In genomic region chr16:66320774-66321173, GRCh38 we compare ENCODE assay signal across 30 cellular contexts. TPM values are rescaled to one million over a fixed set of nuclear protein-coding genes. Genes with fewer than 3 reads are reported as not detected.
"Had no signal": no experiment of that assay in that cellular context is flagged by ENCODE, and none has a peak within 500 bp of the region (broad histone marks: within the 10 kb centered on the region; RNA-seq: fewer than 3 reads in every experiment).

No MANE protein-coding gene starts in this region.

- H3K4me2 ChIP-seq: hepatocyte had no signal

- H3K4me3 ChIP-seq: colonic mucosa, coronary artery, dorsolateral prefrontal cortex, esophagus muscularis mucosa, esophagus squamous epithelium, gastrocnemius medialis, gastroesophageal sphincter, heart left ventricle, heart right ventricle, hepatocyte had no signal

- H2AFZ ChIP-seq: hepatocyte had no signal

- H3K36me3 ChIP-seq: colonic mucosa, esophagus muscularis mucosa, esophagus squamous epithelium, gastrocnemius medialis, gastroesophageal sphincter, heart left ventricle, heart right ventricle had no signal

- H3K9me3 ChIP-seq: colonic mucosa, esophagus muscularis mucosa, esophagus squamous epithelium, gastrocnemius medialis, gastroesophageal sphincter, heart left ventricle, heart right ventricle had no signal

- H3K27me3 ChIP-seq: colonic mucosa, dorsolateral prefrontal cortex, esophagus muscularis mucosa, esophagus squamous epithelium, gastrocnemius medialis, gastroesophageal sphincter, heart left ventricle, hepatocyte had no signal

- H3K4me1 ChIP-seq: colonic mucosa, foreskin keratinocyte, gastrocnemius medialis, gastroesophageal sphincter, heart left ventricle, heart right ventricle had no signal

- FAIRE-seq: endometrium, endothelial cell of umbilical vein, frontal cortex had no signal

- DNase-seq: colonic mucosa; cortex of kidney; dermis blood vessel endothelial cell; dorsolateral prefrontal cortex; effector CD4-positive, alpha-beta T cell; effector CD8-positive, alpha-beta T cell; effector memory CD4-positive, alpha-beta T cell; effector memory CD8-positive, alpha-beta T cell; endodermal cell; erythroblast; esophagus squamous epithelium; foreskin fibroblast; foreskin keratinocyte; foreskin melanocyte; gastrocnemius medialis; glutamatergic neuron; head of caudate nucleus; heart left ventricle; heart right ventricle had no signal

- H3K27ac ChIP-seq: colonic mucosa, coronary artery, dorsolateral prefrontal cortex, epithelial cell of prostate, esophagus muscularis mucosa, esophagus squamous epithelium, foreskin keratinocyte, gastrocnemius medialis, gastroesophageal sphincter, heart left ventricle, heart right ventricle, hepatocyte had no signal

- ATAC-seq: effector memory CD8-positive, alpha-beta T cell; esophagus mucosa; gastrocnemius medialis; gastroesophageal sphincter; heart left ventricle; heart right ventricle had no signal

- H3K79me2 ChIP-seq: hepatocyte had no signal

RNA-seq across cellular contexts. Expression of gene CDH5, which starts 45.7 kb away (rescaled TPM):
- total RNA-seq: fibroblast of lung, fibroblast of villous mesenchyme had no signal
- polyA plus RNA-seq: foreskin keratinocyte had no signal
